In the genomic region with DNA sequence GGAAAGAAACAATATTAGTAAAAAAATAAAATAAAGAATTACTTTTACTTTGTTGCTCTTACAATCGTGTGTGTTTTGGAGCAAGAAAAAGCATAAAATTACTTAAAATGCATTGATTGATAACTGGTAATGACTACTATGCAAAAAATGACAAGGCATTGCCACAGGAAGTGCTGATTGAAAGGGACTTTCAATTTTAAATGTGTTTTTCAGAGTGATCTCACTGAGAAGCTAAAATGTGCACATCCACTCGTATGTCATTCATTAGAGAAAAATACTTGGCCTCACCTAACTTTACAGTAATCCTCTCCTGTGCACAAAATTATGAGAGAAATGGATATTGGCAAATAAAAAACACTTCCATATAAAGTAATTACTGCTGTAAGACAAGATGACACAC, we compare ENCODE assay signal across 25 cellular contexts.
DNase-seq lines count a peak whose midpoint lies in the region; ATAC-seq, FAIRE-seq and TF ChIP-seq lines count a peak whose summit lies in the region.
"Had no signal": no experiment of that assay in that cellular context is flagged by ENCODE, and none has a peak within 500 bp of the region (broad histone marks: within the 10 kb centered on the region; RNA-seq: fewer than 3 reads in every experiment).

No MANE protein-coding gene starts in this region.

- SMC1A ChIA-PET in GM12878 (lab: Charles Lee; ENCODE audit: uncharacterized antibody, unreplicated experiment), result interaction anchor here (1.9 kb wide), 1 partner anchor 19 kb away, joined by 4 read pairs; no protein-coding TSS in a partner anchor

- H3K27ac ChIP-seq in mammary epithelial cell (ENCODE audit: insufficient read depth, low read depth, low read length) (no peak overlapping the region), breast epithelium (no peak overlapping the region), Karpas-422 (ENCODE audit: low read length) (no peak overlapping the region), GM12878 (ENCODE audit: control insufficient read depth, insufficient read depth) (no peak overlapping the region)
- H3K27ac ChIP-seq: BLaER1 treated with 17β-estradiol and CSF1 and Interleukin-3, amounts not matched to agents 10 nM and 100 nM; Peyer's patch; SK-N-MC had no signal

- 38% methylated on average over 2 of the region's 2 CpGs for WGBS in mammary epithelial cell (ENCODE audit: low coverage, missing lambda C conversion rate)
- WGBS in GM12878 (ENCODE audit: insufficient coverage, insufficient replicate concordance, low lambda C conversion rate, missing lambda C conversion rate), result 0% methylated on average over 2 of the region's 2 CpGs

- DNase-seq in mammary epithelial cell (no peak), breast epithelium (ENCODE audit: low spot score in 2 of 2) (no peak), Karpas-422 (no peak), GM12878 (ENCODE audit: low read depth, low spot score) (no peak), left colon (no peak), AG08395 (ENCODE audit: low spot score) (no peak)
- DNase-seq: AML-193; CD4-positive, alpha-beta T cell; DMS53; GDM1; H7; MV-4-11; NCI-H2029 treated with DMSO at 0.1 percent for 48 hours; NCI-H2171 treated with DMSO at 0.1 percent for 48 hours; NCI-H345; NCI-H524; Peyer's patch; SIG-M5; T-helper 2 cell had no signal

- H3K79me2 ChIP-seq in mammary epithelial cell (ENCODE audit: insufficient read depth, low read length), result no peaks in the 10 kb centered on the region
- no peaks in the 10 kb centered on the region for H3K79me2 ChIP-seq in Karpas-422 (ENCODE audit: low read length)
- no peaks in the 10 kb centered on the region for H3K79me2 ChIP-seq in GM12878 (ENCODE audit: control insufficient read depth, insufficient read depth, low read length)

- H4K20me1 ChIP-seq in mammary epithelial cell (ENCODE audit: insufficient read depth, low read length) (no peaks in the 10 kb centered on the region), Karpas-422 (ENCODE audit: insufficient read depth, low read depth, low read length) (no peaks in the 10 kb centered on the region), GM12878 (ENCODE audit: control insufficient read depth, insufficient read depth) (no peaks in the 10 kb centered on the region)
- H4K20me1 ChIP-seq: BLaER1 treated with 17β-estradiol and CSF1 and Interleukin-3, amounts not matched to agents 10 nM and 100 nM had no signal

- TF ChIP-seq CTCF in mammary epithelial cell (conservative IDR thresholded peaks at IDR 0.05 in 1 of 2, IDR thresholded peaks at IDR 0.05 in 1 of 2; ENCODE audit: extremely low read depth in 1 of 2, insufficient read depth in 1 of 2, low read depth in 1 of 2, low read length in 2 of 2) (no peak), breast epithelium (IDR thresholded peaks at IDR 0.05) (no peak), GM12878 (IDR thresholded peaks at IDR 0.05 in 2 of 3, conservative IDR thresholded peaks at IDR 0.05 in 1 of 3; ENCODE audit: control insufficient read depth in 2 of 3, extremely low read depth in 1 of 3, insufficient read depth in 1 of 3, low read depth in 3 of 3, low read length in 3 of 3) (no peak)

- BruUV-seq in mammary epithelial cell (replicated peaks; lab: Mats Ljungman, UMichigan) (no TSS peak), GM12878 (replicated peaks; lab: Mats Ljungman, UMichigan) (no TSS peak)

- H3K4me3 ChIP-seq in mammary epithelial cell (replicated peaks in 1 of 3; ENCODE audit: insufficient read depth in 1 of 3, low read depth in 2 of 3, low read length in 3 of 3) (no peak overlapping the region), breast epithelium (no peak overlapping the region), Karpas-422 (ENCODE audit: low read length) (no peak overlapping the region), GM12878 (no peak overlapping the region)
- H3K4me3 ChIP-seq: BLaER1 treated with 17β-estradiol and CSF1 and Interleukin-3, amounts not matched to agents 10 nM and 100 nM; Peyer's patch; SK-N-MC had no signal

- dilution Hi-C loops in mammary epithelial cell (cut with HindIII; ENCODE audit: low sequenced_read_pairs), result no loop called here

- ATAC-seq in GM12878, result peak; percentile 79
- no peak for ATAC-seq in left colon
- no peak for ATAC-seq in GM19395 (IDR thresholded peaks at IDR 0.05; ENCODE audit: unreplicated experiment)
- ATAC-seq: HepG2 had no signal

- CTCF ChIA-PET in mammary epithelial cell (lab: Charles Lee; ENCODE audit: low non-redundant PET) (no interaction called here), GM12878 (lab: Yijun Ruan, JAX) (interaction anchor here (4.1 kb wide), 1 partner anchor 20 kb away, joined by 15 read pairs; no protein-coding TSS in a partner anchor)

- H3K9ac ChIP-seq in mammary epithelial cell (ENCODE audit: insufficient read depth, low read length) (no peak overlapping the region), Karpas-422 (ENCODE audit: low read length) (no peak overlapping the region), GM12878 (ENCODE audit: control insufficient read depth, insufficient read depth, low read length) (no peak overlapping the region)
- H3K9ac ChIP-seq: BLaER1 treated with 17β-estradiol and CSF1 and Interleukin-3, amounts not matched to agents 10 nM and 100 nM had no signal

- intact Hi-C loops in mammary epithelial cell (cut with micrococcal nuclease), result no loop called here
- intact Hi-C loops in breast epithelium (cut with DNase I; ENCODE audit: low total_unique reads), result no loop called here
- intact Hi-C loops in GM12878 (cut with micrococcal nuclease; ENCODE audit: unreplicated experiment), result no loop called here
- intact Hi-C loops in left colon (cut with DNase I, micrococcal nuclease), result no loop called here

- H3K4me1 ChIP-seq in mammary epithelial cell (ENCODE audit: insufficient read depth, low read length) (no peaks in the 10 kb centered on the region), breast epithelium (no peaks in the 10 kb centered on the region), Karpas-422 (ENCODE audit: low read length) (no peaks in the 10 kb centered on the region; the same call in 1 of the 2 replicates), GM12878 (ENCODE audit: control insufficient read depth, insufficient read depth, low read length) (no peaks in the 10 kb centered on the region)
- H3K4me1 ChIP-seq: BLaER1 treated with 17β-estradiol and CSF1 and Interleukin-3, amounts not matched to agents 10 nM and 100 nM; Peyer's patch had no signal

- no peak for FAIRE-seq in GM12878 (lab: Jason Lieb, UNC)
- FAIRE-seq: GM12891, GM19239, HepG2 had no signal

- POLR2A ChIA-PET in GM12878 (lab: Charles Lee), result interaction anchor here (0.5 kb wide), 1 partner anchor 587 kb away, joined by 3 read pairs; no protein-coding TSS in a partner anchor

- H3K4me2 ChIP-seq in mammary epithelial cell (ENCODE audit: insufficient read depth, low read depth, low read length), result no peak overlapping the region
- peak overlapping the region; percentile 31 for H3K4me2 ChIP-seq in Karpas-422 (ENCODE audit: low read depth, low read length, poor library complexity, severe bottlenecking)
- H3K4me2 ChIP-seq in GM12878 (ENCODE audit: control insufficient read depth, insufficient read depth), result no peak overlapping the region
- H3K4me2 ChIP-seq: BLaER1 treated with 17β-estradiol and CSF1 and Interleukin-3, amounts not matched to agents 10 nM and 100 nM had no signal

- TF ChIP-seq RAD21 in GM12878 (IDR thresholded peaks at IDR 0.05; ENCODE audit: insufficient read depth, low read depth, low read length), result no peak

- no peaks in the 10 kb centered on the region; the same call in 1 of the 2 replicates for H3K9me2 ChIP-seq in Karpas-422 (replicated peaks; ENCODE audit: insufficient read depth, low read length)

- H3K27me3 ChIP-seq in mammary epithelial cell (ENCODE audit: insufficient read depth, low read length) (no peaks in the 10 kb centered on the region), breast epithelium (no peaks in the 10 kb centered on the region), Karpas-422 (ENCODE audit: low read length) (no peaks in the 10 kb centered on the region), GM12878 (replicated peaks in 1 of 2; ENCODE audit: control insufficient read depth in 2 of 2, insufficient read depth in 2 of 2, low read length in 1 of 2) (no peaks in the 10 kb centered on the region)
- H3K27me3 ChIP-seq: BLaER1 treated with 17β-estradiol and CSF1 and Interleukin-3, amounts not matched to agents 10 nM and 100 nM; Peyer's patch had no signal

- RAD21 ChIA-PET in GM12878 (lab: Charles Lee; ENCODE audit: unreplicated experiment), result no interaction called here

- H3K36me3 ChIP-seq in mammary epithelial cell (ENCODE audit: insufficient read depth, low read length) (no peaks in the 10 kb centered on the region), breast epithelium (no peaks in the 10 kb centered on the region), Karpas-422 (ENCODE audit: insufficient read depth, low read length) (no peaks in the 10 kb centered on the region), GM12878 (ENCODE audit: control insufficient read depth in 2 of 2, insufficient read depth in 2 of 2, low read length in 1 of 2) (no peaks in the 10 kb centered on the region)
- H3K36me3 ChIP-seq: BLaER1 treated with 17β-estradiol and CSF1 and Interleukin-3, amounts not matched to agents 10 nM and 100 nM; Peyer's patch had no signal

- TF ChIP-seq EP300 in GM12878 (IDR thresholded peaks at IDR 0.05; ENCODE audit: borderline replicate concordance in 1 of 2, control insufficient read depth in 1 of 2, low read depth in 2 of 2, low read length in 2 of 2), result no peak

- no peak for TF ChIP-seq POLR2A in breast epithelium (IDR thresholded peaks at IDR 0.05)
- TF ChIP-seq POLR2A in GM12878 (IDR thresholded peaks at IDR 0.05; ENCODE audit: low read depth, low read length), result no peak

- H3K9me3 ChIP-seq in mammary epithelial cell (replicated peaks; ENCODE audit: insufficient read depth, low read length), result no peaks in the 10 kb centered on the region
- H3K9me3 ChIP-seq in breast epithelium, result no peaks in the 10 kb centered on the region
- H3K9me3 ChIP-seq in Karpas-422 (ENCODE audit: low read length), result no peaks in the 10 kb centered on the region
- H3K9me3 ChIP-seq in GM12878 (replicated peaks; ENCODE audit: control insufficient read depth, insufficient read depth, low read length), result no peaks in the 10 kb centered on the region
- H3K9me3 ChIP-seq: BLaER1 treated with 17β-estradiol and CSF1 and Interleukin-3, amounts not matched to agents 10 nM and 100 nM; Peyer's patch had no signal

- H2AFZ ChIP-seq in mammary epithelial cell (ENCODE audit: low read depth, low read length) (peak overlapping the region; percentile 0), Karpas-422 (ENCODE audit: low read length) (0 out of 2 replicates have a peak overlapping the region, but pooled peaks have one; percentile 39), GM12878 (ENCODE audit: control insufficient read depth, low read depth, low read length) (no peak overlapping the region)

- in situ Hi-C loops in mammary epithelial cell (cut with MboI; ENCODE audit: low sequenced_read_pairs in 2 of 2) (no loop called here), GM12878 (cut with MboI) (no loop called here)

TF ChIP-seq in GM12878, 131 proteins besides CTCF, POLR2A, EP300 and RAD21:
- TF ChIP-seq ATF7 (IDR thresholded peaks at IDR 0.05; ENCODE audit: low read depth), result peak; percentile 37; the same call in 1 of the 2 replicates
- no peak for TF ChIP-seq BRCA1 (IDR thresholded peaks at IDR 0.05; ENCODE audit: low read depth, low read length)
